In the genomic region with DNA sequence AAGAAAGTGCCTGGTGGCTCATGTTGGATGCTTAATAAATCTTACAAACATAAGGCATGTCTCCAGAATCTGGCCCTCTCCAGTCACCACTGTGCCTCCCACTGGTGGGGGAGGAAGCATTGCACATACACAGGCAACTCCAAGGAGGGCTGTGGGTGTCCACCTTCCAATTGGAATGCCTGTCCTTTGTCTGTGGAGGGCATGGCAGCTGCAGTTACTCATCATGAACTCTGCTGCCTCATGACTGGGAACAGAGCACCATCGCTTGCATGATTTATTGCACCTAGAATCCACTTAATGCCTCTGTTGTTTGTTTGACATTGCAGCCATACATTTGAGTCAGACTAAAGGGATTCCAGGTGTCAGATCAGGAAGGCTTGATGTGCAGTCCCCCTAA, we compare ENCODE assay signal across 1 cellular context.
A peak's percentile ranks its signal among the peaks of the same experiment; 100 is the strongest.
TF ChIP-seq lines count a peak whose summit lies in the region.

No MANE protein-coding gene starts in this region.

TF ChIP-seq in K562, 482 proteins besides CTCF, POLR2A, EP300 and RAD21 (continued from another document):
- TF ChIP-seq, protein P1, sequence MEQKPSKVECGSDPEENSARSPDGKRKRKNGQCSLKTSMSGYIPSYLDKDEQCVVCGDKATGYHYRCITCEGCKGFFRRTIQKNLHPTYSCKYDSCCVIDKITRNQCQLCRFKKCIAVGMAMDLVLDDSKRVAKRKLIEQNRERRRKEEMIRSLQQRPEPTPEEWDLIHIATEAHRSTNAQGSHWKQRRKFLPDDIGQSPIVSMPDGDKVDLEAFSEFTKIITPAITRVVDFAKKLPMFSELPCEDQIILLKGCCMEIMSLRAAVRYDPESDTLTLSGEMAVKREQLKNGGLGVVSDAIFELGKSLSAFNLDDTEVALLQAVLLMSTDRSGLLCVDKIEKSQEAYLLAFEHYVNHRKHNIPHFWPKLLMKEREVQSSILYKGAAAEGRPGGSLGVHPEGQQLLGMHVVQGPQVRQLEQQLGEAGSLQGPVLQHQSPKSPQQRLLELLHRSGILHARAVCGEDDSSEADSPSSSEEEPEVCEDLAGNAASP (IDR thresholded peaks at IDR 0.05) = no peak
- TF ChIP-seq, protein P2, sequence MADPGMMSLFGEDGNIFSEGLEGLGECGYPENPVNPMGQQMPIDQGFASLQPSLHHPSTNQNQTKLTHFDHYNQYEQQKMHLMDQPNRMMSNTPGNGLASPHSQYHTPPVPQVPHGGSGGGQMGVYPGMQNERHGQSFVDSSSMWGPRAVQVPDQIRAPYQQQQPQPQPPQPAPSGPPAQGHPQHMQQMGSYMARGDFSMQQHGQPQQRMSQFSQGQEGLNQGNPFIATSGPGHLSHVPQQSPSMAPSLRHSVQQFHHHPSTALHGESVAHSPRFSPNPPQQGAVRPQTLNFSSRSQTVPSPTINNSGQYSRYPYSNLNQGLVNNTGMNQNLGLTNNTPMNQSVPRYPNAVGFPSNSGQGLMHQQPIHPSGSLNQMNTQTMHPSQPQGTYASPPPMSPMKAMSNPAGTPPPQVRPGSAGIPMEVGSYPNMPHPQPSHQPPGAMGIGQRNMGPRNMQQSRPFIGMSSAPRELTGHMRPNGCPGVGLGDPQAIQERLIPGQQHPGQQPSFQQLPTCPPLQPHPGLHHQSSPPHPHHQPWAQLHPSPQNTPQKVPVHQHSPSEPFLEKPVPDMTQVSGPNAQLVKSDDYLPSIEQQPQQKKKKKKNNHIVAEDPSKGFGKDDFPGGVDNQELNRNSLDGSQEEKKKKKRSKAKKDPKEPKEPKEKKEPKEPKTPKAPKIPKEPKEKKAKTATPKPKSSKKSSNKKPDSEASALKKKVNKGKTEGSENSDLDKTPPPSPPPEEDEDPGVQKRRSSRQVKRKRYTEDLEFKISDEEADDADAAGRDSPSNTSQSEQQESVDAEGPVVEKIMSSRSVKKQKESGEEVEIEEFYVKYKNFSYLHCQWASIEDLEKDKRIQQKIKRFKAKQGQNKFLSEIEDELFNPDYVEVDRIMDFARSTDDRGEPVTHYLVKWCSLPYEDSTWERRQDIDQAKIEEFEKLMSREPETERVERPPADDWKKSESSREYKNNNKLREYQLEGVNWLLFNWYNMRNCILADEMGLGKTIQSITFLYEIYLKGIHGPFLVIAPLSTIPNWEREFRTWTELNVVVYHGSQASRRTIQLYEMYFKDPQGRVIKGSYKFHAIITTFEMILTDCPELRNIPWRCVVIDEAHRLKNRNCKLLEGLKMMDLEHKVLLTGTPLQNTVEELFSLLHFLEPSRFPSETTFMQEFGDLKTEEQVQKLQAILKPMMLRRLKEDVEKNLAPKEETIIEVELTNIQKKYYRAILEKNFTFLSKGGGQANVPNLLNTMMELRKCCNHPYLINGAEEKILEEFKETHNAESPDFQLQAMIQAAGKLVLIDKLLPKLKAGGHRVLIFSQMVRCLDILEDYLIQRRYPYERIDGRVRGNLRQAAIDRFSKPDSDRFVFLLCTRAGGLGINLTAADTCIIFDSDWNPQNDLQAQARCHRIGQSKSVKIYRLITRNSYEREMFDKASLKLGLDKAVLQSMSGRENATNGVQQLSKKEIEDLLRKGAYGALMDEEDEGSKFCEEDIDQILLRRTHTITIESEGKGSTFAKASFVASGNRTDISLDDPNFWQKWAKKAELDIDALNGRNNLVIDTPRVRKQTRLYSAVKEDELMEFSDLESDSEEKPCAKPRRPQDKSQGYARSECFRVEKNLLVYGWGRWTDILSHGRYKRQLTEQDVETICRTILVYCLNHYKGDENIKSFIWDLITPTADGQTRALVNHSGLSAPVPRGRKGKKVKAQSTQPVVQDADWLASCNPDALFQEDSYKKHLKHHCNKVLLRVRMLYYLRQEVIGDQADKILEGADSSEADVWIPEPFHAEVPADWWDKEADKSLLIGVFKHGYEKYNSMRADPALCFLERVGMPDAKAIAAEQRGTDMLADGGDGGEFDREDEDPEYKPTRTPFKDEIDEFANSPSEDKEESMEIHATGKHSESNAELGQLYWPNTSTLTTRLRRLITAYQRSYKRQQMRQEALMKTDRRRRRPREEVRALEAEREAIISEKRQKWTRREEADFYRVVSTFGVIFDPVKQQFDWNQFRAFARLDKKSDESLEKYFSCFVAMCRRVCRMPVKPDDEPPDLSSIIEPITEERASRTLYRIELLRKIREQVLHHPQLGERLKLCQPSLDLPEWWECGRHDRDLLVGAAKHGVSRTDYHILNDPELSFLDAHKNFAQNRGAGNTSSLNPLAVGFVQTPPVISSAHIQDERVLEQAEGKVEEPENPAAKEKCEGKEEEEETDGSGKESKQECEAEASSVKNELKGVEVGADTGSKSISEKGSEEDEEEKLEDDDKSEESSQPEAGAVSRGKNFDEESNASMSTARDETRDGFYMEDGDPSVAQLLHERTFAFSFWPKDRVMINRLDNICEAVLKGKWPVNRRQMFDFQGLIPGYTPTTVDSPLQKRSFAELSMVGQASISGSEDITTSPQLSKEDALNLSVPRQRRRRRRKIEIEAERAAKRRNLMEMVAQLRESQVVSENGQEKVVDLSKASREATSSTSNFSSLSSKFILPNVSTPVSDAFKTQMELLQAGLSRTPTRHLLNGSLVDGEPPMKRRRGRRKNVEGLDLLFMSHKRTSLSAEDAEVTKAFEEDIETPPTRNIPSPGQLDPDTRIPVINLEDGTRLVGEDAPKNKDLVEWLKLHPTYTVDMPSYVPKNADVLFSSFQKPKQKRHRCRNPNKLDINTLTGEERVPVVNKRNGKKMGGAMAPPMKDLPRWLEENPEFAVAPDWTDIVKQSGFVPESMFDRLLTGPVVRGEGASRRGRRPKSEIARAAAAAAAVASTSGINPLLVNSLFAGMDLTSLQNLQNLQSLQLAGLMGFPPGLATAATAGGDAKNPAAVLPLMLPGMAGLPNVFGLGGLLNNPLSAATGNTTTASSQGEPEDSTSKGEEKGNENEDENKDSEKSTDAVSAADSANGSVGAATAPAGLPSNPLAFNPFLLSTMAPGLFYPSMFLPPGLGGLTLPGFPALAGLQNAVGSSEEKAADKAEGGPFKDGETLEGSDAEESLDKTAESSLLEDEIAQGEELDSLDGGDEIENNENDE (IDR thresholded peaks at IDR 0.05; ENCODE audit: low read depth, low read length) = no peak
- TF ChIP-seq ZSCAN29 (IDR thresholded peaks at IDR 0.05) (no peak), DACH1 (IDR thresholded peaks at IDR 0.05; ENCODE audit: partially characterized antibody) (no peak), EWSR1 (IDR thresholded peaks at IDR 0.05; ENCODE audit: borderline replicate concordance, low read depth, partially characterized antibody) (no peak), MEIS2 (IDR thresholded peaks at IDR 0.05; ENCODE audit: partially characterized antibody) (peak; percentile 38), NCOR1 (IDR thresholded peaks at IDR 0.05) (no peak), ZNF57 (CRISPR knock-in tag; IDR thresholded peaks at IDR 0.05) (no peak), U2AF1 (optimal IDR thresholded peaks at IDR 0.05; ENCODE audit: low read depth, low read length) (no peak)
- TF ChIP-seq, protein P3, sequence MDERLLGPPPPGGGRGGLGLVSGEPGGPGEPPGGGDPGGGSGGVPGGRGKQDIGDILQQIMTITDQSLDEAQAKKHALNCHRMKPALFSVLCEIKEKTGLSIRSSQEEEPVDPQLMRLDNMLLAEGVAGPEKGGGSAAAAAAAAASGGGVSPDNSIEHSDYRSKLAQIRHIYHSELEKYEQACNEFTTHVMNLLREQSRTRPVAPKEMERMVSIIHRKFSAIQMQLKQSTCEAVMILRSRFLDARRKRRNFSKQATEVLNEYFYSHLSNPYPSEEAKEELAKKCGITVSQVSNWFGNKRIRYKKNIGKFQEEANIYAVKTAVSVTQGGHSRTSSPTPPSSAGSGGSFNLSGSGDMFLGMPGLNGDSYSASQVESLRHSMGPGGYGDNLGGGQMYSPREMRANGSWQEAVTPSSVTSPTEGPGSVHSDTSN (CRISPR knock-in tag; IDR thresholded peaks at IDR 0.05; ENCODE audit: low read depth) = no peak
- TF ChIP-seq, protein P3 (tag; conservative IDR thresholded peaks at IDR 0.05; ENCODE audit: low read depth) = peak; percentile 55; the same call in 1 of the 2 replicates
- TF ChIP-seq, protein P4, sequence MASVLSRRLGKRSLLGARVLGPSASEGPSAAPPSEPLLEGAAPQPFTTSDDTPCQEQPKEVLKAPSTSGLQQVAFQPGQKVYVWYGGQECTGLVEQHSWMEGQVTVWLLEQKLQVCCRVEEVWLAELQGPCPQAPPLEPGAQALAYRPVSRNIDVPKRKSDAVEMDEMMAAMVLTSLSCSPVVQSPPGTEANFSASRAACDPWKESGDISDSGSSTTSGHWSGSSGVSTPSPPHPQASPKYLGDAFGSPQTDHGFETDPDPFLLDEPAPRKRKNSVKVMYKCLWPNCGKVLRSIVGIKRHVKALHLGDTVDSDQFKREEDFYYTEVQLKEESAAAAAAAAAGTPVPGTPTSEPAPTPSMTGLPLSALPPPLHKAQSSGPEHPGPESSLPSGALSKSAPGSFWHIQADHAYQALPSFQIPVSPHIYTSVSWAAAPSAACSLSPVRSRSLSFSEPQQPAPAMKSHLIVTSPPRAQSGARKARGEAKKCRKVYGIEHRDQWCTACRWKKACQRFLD (CRISPR knock-in tag; IDR thresholded peaks at IDR 0.05) = no peak
- TF ChIP-seq, protein P5, sequence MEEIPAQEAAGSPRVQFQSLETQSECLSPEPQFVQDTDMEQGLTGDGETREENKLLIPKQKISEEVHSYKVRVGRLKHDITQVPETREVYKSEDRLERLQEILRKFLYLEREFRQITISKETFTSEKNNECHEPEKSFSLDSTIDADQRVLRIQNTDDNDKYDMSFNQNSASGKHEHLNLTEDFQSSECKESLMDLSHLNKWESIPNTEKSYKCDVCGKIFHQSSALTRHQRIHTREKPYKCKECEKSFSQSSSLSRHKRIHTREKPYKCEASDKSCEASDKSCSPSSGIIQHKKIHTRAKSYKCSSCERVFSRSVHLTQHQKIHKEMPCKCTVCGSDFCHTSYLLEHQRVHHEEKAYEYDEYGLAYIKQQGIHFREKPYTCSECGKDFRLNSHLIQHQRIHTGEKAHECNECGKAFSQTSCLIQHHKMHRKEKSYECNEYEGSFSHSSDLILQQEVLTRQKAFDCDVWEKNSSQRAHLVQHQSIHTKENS (CRISPR knock-in tag; IDR thresholded peaks at IDR 0.05) = no peak
- TF ChIP-seq, protein P6, sequence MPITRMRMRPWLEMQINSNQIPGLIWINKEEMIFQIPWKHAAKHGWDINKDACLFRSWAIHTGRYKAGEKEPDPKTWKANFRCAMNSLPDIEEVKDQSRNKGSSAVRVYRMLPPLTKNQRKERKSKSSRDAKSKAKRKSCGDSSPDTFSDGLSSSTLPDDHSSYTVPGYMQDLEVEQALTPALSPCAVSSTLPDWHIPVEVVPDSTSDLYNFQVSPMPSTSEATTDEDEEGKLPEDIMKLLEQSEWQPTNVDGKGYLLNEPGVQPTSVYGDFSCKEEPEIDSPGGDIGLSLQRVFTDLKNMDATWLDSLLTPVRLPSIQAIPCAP (CRISPR knock-in tag; IDR thresholded peaks at IDR 0.05; ENCODE audit: borderline replicate concordance) = no peak
TF ChIP-seq in K562: peak in this region for 2.
